Comparison of ENCODE assay signal across 4 cellular contexts in genomic region chr14:68863610-68864300, GRCh38.
"Had no signal": no experiment of that assay in that cellular context is flagged by ENCODE, and none has a peak within 500 bp of the region (broad histone marks: within the 10 kb centered on the region; RNA-seq: fewer than 3 reads in every experiment).

No MANE protein-coding gene starts in this region.

- H3K27ac ChIP-seq: SJSA1, VCaP had no signal

- FAIRE-seq: astrocyte had no signal

- H3K9me3 ChIP-seq: SJSA1 had no signal

- H3K4me1 ChIP-seq: SJSA1 had no signal

- DNase-seq: activated gamma-delta T cell had no signal

- H3K27me3 ChIP-seq: SJSA1 had no signal

- H3K4me3 ChIP-seq: SJSA1 had no signal
